ENCODE assay signal across 8 cellular contexts in the genomic region with DNA sequence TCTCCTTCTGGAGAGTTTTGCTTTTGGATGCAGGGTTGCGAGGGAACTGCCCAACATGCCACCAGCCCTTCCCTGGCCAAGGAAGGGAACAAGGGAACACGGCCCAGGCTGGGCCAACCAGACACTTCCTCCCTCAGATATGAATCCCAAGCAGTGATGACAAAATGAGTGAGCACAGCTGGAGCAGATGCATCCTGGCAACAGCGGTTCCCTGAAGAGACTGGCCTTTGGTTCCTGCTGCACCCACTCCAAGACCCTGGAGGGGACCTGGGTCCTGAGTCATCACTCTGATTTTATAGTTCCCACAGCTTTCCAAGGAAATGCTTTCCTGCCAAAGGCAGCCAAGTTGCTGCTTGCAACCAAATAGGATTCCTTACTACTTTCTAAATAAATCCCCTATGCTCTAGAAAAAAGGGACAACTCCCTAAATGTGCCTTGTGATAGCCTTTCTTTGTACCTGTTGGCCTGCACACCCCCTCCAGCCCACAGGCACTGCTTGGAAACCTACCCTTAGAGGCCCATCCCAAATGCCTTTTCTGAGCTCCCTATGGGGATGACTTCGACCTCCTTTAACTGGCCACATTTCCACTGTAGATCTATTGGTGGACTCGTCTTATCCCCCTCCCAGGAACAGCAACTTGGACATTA. TPM values are rescaled to one million over a fixed set of nuclear protein-coding genes. Genes with fewer than 3 reads are reported as not detected.
DNase-seq lines count a peak whose midpoint lies in the region; ATAC-seq and TF ChIP-seq lines count a peak whose summit lies in the region.

No MANE protein-coding gene starts in this region.

- H3K27me3 ChIP-seq in RWPE2 (ENCODE audit: insufficient read depth, poor library complexity, severe bottlenecking): no peaks in the 10 kb centered on the region

- H3K9me3 Mint-ChIP-seq in activated CD8-positive, alpha-beta memory T cell treated with anti-CD3 and anti-CD28 coated beads, Interleukin-2, amount 10 ng/mL, durations not matched to agents 7 days and 5 days (ENCODE audit: low read depth): no peaks in the 10 kb centered on the region

- peak overlapping the region; percentile 17 for H3K27ac ChIP-seq in RWPE2 (ENCODE audit: poor library complexity, severe bottlenecking)

- peaks cover 25% of the 10 kb centered on the region for H3K4me1 ChIP-seq in RWPE2 (ENCODE audit: insufficient read depth, poor library complexity, severe bottlenecking)

- peak overlapping the region; percentile 22 for H3K4me3 ChIP-seq in GM12875 (ENCODE audit: low read depth, low read length)
- H3K4me3 ChIP-seq in RWPE2 (ENCODE audit: severe bottlenecking): no peak overlapping the region
- H3K4me3 ChIP-seq in skeletal muscle cell (ENCODE audit: low read depth, low read length): no peak overlapping the region

- no peak overlapping the region for H3K4me3 Mint-ChIP-seq in activated CD8-positive, alpha-beta memory T cell treated with anti-CD3 and anti-CD28 coated beads, Interleukin-2, amount 10 ng/mL, durations not matched to agents 7 days and 5 days

- H3K27me3 Mint-ChIP-seq in activated CD8-positive, alpha-beta memory T cell treated with anti-CD3 and anti-CD28 coated beads, Interleukin-2, amount 10 ng/mL, durations not matched to agents 7 days and 5 days: no peaks in the 10 kb centered on the region

- DNase-seq in RWPE2 (ENCODE audit: low spot score): no peak
- peak; percentile 30 for DNase-seq in foreskin melanocyte
- DNase-seq in skeletal muscle cell (ENCODE audit: low read depth): peak; percentile 75
- no peak for DNase-seq in pons (ENCODE audit: low spot score)
- DNase-seq in activated CD8-positive, alpha-beta memory T cell treated with anti-CD3 and anti-CD28 coated beads, Interleukin-2, amount 10 ng/mL, durations not matched to agents 7 days and 5 days: no peak

- H3K36me3 Mint-ChIP-seq in activated CD8-positive, alpha-beta memory T cell treated with anti-CD3 and anti-CD28 coated beads, Interleukin-2, amount 10 ng/mL, durations not matched to agents 7 days and 5 days: peaks cover 6% of the 10 kb centered on the region

- no peak for TF ChIP-seq CTCF in GM12875 (IDR thresholded peaks at IDR 0.05; ENCODE audit: borderline replicate concordance, insufficient read depth, low read depth, low read length)
- no peak for TF ChIP-seq CTCF in RWPE2 (IDR thresholded peaks at IDR 0.05; ENCODE audit: poor library complexity, severe bottlenecking)

- H3K4me1 Mint-ChIP-seq in activated CD8-positive, alpha-beta memory T cell treated with anti-CD3 and anti-CD28 coated beads, Interleukin-2, amount 10 ng/mL, durations not matched to agents 7 days and 5 days: peaks cover 51% of the 10 kb centered on the region

- peaks cover 8% of the 10 kb centered on the region; the same call in 1 of the 2 replicates for H3K36me3 ChIP-seq in RWPE2 (ENCODE audit: low read depth)

- no peak overlapping the region for H3K27ac Mint-ChIP-seq in activated CD8-positive, alpha-beta memory T cell treated with anti-CD3 and anti-CD28 coated beads, Interleukin-2, amount 10 ng/mL, durations not matched to agents 7 days and 5 days

- ATAC-seq in RWPE2 (ENCODE audit: low read depth) (peak; percentile 27; the same call in 2 of the 3 replicates), HG03025 (IDR thresholded peaks at IDR 0.05; ENCODE audit: low FRiP score, unreplicated experiment) (no peak), GM21515 (IDR thresholded peaks at IDR 0.05; ENCODE audit: unreplicated experiment) (no peak)
- ATAC-seq in activated CD8-positive, alpha-beta memory T cell treated with anti-CD3 and anti-CD28 coated beads, Interleukin-2, amount 10 ng/mL, durations not matched to agents 7 days and 5 days: no peak

- CTCF ChIA-PET in activated CD8-positive, alpha-beta memory T cell treated with anti-CD3 and anti-CD28 coated beads, Interleukin-2, amount 10 ng/mL, durations not matched to agents 7 days and 5 days (lab: Charles Lee): no interaction called here

- no peaks in the 10 kb centered on the region for H3K9me3 ChIP-seq in RWPE2 (ENCODE audit: severe bottlenecking)

RNA-seq across cellular contexts. Expression of a gene that starts 5.3 kb away (rescaled TPM):
- total RNA-seq in activated CD8-positive, alpha-beta memory T cell treated with anti-CD3 and anti-CD28 coated beads, Interleukin-2, amount 10 ng/mL, durations not matched to agents 7 days and 5 days: 10 to 100 TPM; 23.6 to 34.2 TPM

RNA-seq across cellular contexts. Expression of a gene that starts 20.8 kb away (rescaled TPM):
- 10 to 100 TPM; 17.8 to 20.9 TPM for total RNA-seq in activated CD8-positive, alpha-beta memory T cell treated with anti-CD3 and anti-CD28 coated beads, Interleukin-2, amount 10 ng/mL, durations not matched to agents 7 days and 5 days

Comparison
In these comparisons a context has a peak if more than half of its experiments do, and no peak if none do; other contexts are left out.
1. DNase-seq: peak in foreskin melanocyte (single experiment) and skeletal muscle cell (single experiment); none in RWPE2 (single experiment), pons (single experiment) and activated CD8-positive, alpha-beta memory T cell treated with anti-CD3 and anti-CD28 coated beads, Interleukin-2, amount 10 ng/mL, durations not matched to agents 7 days and 5 days (single experiment).